Comparison of ENCODE assay signal across 20 cellular contexts in the genomic region with DNA sequence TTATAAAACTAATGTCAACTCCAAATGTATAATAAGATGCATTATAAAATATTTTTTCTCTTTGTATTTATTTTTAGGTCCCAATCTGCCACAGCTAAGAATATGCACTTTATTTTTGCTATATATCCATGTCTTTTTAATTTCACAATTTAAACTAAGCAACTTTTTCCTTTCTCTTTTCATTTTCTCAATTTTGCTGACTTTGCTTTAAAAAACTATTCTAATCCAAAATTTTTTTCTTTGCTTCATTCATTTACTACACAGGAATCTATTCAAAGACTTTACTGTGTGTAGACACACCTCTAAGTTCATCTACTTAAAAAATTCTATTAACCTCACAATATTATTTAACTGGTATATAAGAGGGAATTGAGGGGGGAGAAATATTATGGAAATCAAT.
DNase-seq lines count a peak whose midpoint lies in the region; ATAC-seq, FAIRE-seq and TF ChIP-seq lines count a peak whose summit lies in the region.
"Had no signal": no experiment of that assay in that cellular context is flagged by ENCODE, and none has a peak within 500 bp of the region (broad histone marks: within the 10 kb centered on the region; RNA-seq: fewer than 3 reads in every experiment).

No MANE protein-coding gene starts in this region.

- H3K36me3 ChIP-seq in K562 (ENCODE audit: control insufficient read depth, insufficient read depth, low read length): no peaks in the 10 kb centered on the region
- H3K36me3 ChIP-seq: BLaER1 treated with 17β-estradiol and CSF1 and Interleukin-3, amounts not matched to agents 10 nM and 100 nM had no signal

- no peak overlapping the region for H3K4me2 ChIP-seq in A549
- no peak overlapping the region for H3K4me2 ChIP-seq in K562 (ENCODE audit: insufficient read depth, low read length)
- H3K4me2 ChIP-seq: BLaER1 treated with 17β-estradiol and CSF1 and Interleukin-3, amounts not matched to agents 10 nM and 100 nM had no signal

- H3K4me3 ChIP-seq in A549 (no peak overlapping the region), K562 (no peak overlapping the region)
- H3K4me3 ChIP-seq: BLaER1 treated with 17β-estradiol and CSF1 and Interleukin-3, amounts not matched to agents 10 nM and 100 nM had no signal

- CTCF ChIA-PET in A549 (lab: Yijun Ruan, JAX) (no interaction called here), K562 (lab: Yijun Ruan, JAX; ENCODE audit: low intra/inter-chr PET ratio) (no interaction called here)

- FAIRE-seq in A549 (lab: Jason Lieb, UNC) (no peak), G401.6 (lab: Jason Lieb, UNC) (peak; percentile 21), K562 (lab: Jason Lieb, UNC) (no peak)
- FAIRE-seq: A204.1, GM12891 had no signal

- H2AFZ ChIP-seq in K562 (ENCODE audit: low read depth, low read length): no peak overlapping the region

- TF ChIP-seq EP300 in A549 (IDR thresholded peaks at IDR 0.05): no peak
- no peak for TF ChIP-seq EP300 in K562 (IDR thresholded peaks at IDR 0.05; ENCODE audit: low read length)

- intact Hi-C loops in K562 (cut with micrococcal nuclease): no loop called here

- in situ Hi-C loops in K562 (cut with MboI): no loop called here

- no peaks in the 10 kb centered on the region for H3K9me1 ChIP-seq in K562 (ENCODE audit: control insufficient read depth, insufficient read depth, low read length)

- ATAC-seq in A549 (no peak), K562 (no peak), GM19035 (IDR thresholded peaks at IDR 0.05; ENCODE audit: unreplicated experiment) (no peak)
- ATAC-seq: CD8-positive, alpha-beta T cell had no signal

- DNase-seq in A549 (ENCODE audit: low read depth in 1 of 2, low spot score in 1 of 2): no peak
- no peak for DNase-seq in K562 (ENCODE audit: extremely low read depth in 1 of 4, low spot score in 3 of 4)
- no peak for DNase-seq in DMS53 treated with DMSO at 0.1 percent for 48 hours (lab: John Stamatoyannopoulos, UW; ENCODE audit: unreplicated experiment)
- DNase-seq in NCI-H2029 (lab: John Stamatoyannopoulos, UW): no peak
- DNase-seq: 8988T; AML-193; Caco-2; Calu3; CD4-positive, alpha-beta T cell; CD8-positive, alpha-beta T cell; DMS79; DND-41; EL; GF-D8 had no signal

- H3K4me1 ChIP-seq in A549 (no peaks in the 10 kb centered on the region), K562 (replicated peaks in 1 of 2; ENCODE audit: control insufficient read depth in 2 of 2, insufficient read depth in 2 of 2, low read length in 2 of 2) (no peaks in the 10 kb centered on the region)
- H3K4me1 ChIP-seq: BLaER1 treated with 17β-estradiol and CSF1 and Interleukin-3, amounts not matched to agents 10 nM and 100 nM; Caco-2 had no signal

- H3K27me3 ChIP-seq in K562 (ENCODE audit: control insufficient read depth in 2 of 2, insufficient read depth in 2 of 2, low read length in 2 of 2): no peaks in the 10 kb centered on the region
- H3K27me3 ChIP-seq: BLaER1 treated with 17β-estradiol and CSF1 and Interleukin-3, amounts not matched to agents 10 nM and 100 nM had no signal

- TF ChIP-seq CTCF in A549 (IDR thresholded peaks at IDR 0.05) (no peak), K562 (IDR thresholded peaks at IDR 0.05 in 2 of 3, conservative IDR thresholded peaks at IDR 0.05 in 1 of 3; ENCODE audit: insufficient read depth in 2 of 3, low read depth in 1 of 3, low read length in 3 of 3) (no peak)

- H3K79me2 ChIP-seq in K562 (ENCODE audit: control insufficient read depth, insufficient read depth, low read length): no peaks in the 10 kb centered on the region

- H3K9me3 ChIP-seq in A549 (no peaks in the 10 kb centered on the region), K562 (replicated peaks; ENCODE audit: control insufficient read depth, insufficient read depth, low read depth, low read length) (no peaks in the 10 kb centered on the region)
- H3K9me3 ChIP-seq: BLaER1 treated with 17β-estradiol and CSF1 and Interleukin-3, amounts not matched to agents 10 nM and 100 nM; Caco-2 had no signal

- H3K9ac ChIP-seq in K562 (ENCODE audit: insufficient read depth in 1 of 2, low read depth in 2 of 2, low read length in 2 of 2): no peak overlapping the region
- H3K9ac ChIP-seq: BLaER1 treated with 17β-estradiol and CSF1 and Interleukin-3, amounts not matched to agents 10 nM and 100 nM had no signal

- BruUV-seq in K562 (replicated peaks; lab: Mats Ljungman, UMichigan): no TSS peak

- no peak for TF ChIP-seq POLR2A in A549 (IDR thresholded peaks at IDR 0.05; ENCODE audit: low read length)
- no peak for TF ChIP-seq POLR2A in K562 (conservative IDR thresholded peaks at IDR 0.05)

- no peak overlapping the region for H3K27ac ChIP-seq in A549
- no peak overlapping the region for H3K27ac ChIP-seq in K562 (ENCODE audit: extremely low read depth, low read depth, low read length)
- H3K27ac ChIP-seq: BLaER1 treated with 17β-estradiol and CSF1 and Interleukin-3, amounts not matched to agents 10 nM and 100 nM; C4-2B had no signal

- POLR2A ChIA-PET in A549 (lab: Yijun Ruan, JAX): no interaction called here
- POLR2A ChIA-PET in K562 (lab: Yijun Ruan, JAX): no interaction called here

- no peaks in the 10 kb centered on the region for H4K20me1 ChIP-seq in K562 (replicated peaks; ENCODE audit: control insufficient read depth, insufficient read depth, low read length)
- H4K20me1 ChIP-seq: BLaER1 treated with 17β-estradiol and CSF1 and Interleukin-3, amounts not matched to agents 10 nM and 100 nM had no signal

- TF ChIP-seq RAD21 in A549 (conservative IDR thresholded peaks at IDR 0.05 in 1 of 2, IDR thresholded peaks at IDR 0.05 in 1 of 2): no peak
- no peak for TF ChIP-seq RAD21 in K562 (CRISPR knock-in tag; conservative IDR thresholded peaks at IDR 0.05 in 1 of 2, IDR thresholded peaks at IDR 0.05 in 1 of 2)

TF ChIP-seq in A549, 52 proteins besides CTCF, POLR2A, EP300 and RAD21:
- TF ChIP-seq MAFK (IDR thresholded peaks at IDR 0.05; ENCODE audit: partially characterized antibody): peak; percentile 80
- TF ChIP-seq KDM5A (IDR thresholded peaks at IDR 0.05): no peak
- no peak for TF ChIP-seq HOXA7 (CRISPR knock-in tag; IDR thresholded peaks at IDR 0.05)
- TF ChIP-seq POLR2AphosphoS2 (conservative IDR thresholded peaks at IDR 0.05; ENCODE audit: low read length): no peak
- TF ChIP-seq SREBF2 (IDR thresholded peaks at IDR 0.05): no peak
- no peak for TF ChIP-seq JUN (IDR thresholded peaks at IDR 0.05)

TF ChIP-seq in K562, 482 proteins besides CTCF, POLR2A, EP300 and RAD21:
- no peak for TF ChIP-seq U2AF2 (optimal IDR thresholded peaks at IDR 0.05; ENCODE audit: low read depth, low read length)
- peak; percentile 69 for TF ChIP-seq MAFK (IDR thresholded peaks at IDR 0.05; ENCODE audit: low read length)
- no peak for TF ChIP-seq NFE2 (IDR thresholded peaks at IDR 0.05; ENCODE audit: low read depth)
- TF ChIP-seq MAFF (IDR thresholded peaks at IDR 0.05; ENCODE audit: low read length): peak; percentile 77
- TF ChIP-seq C11orf30 (IDR thresholded peaks at IDR 0.05; ENCODE audit: low read depth): peak; percentile 73
- no peak for TF ChIP-seq MTA1 (IDR thresholded peaks at IDR 0.05; ENCODE audit: borderline replicate concordance)
- no peak for TF ChIP-seq CXXC5 (CRISPR knock-in tag; IDR thresholded peaks at IDR 0.05)
- TF ChIP-seq, protein P1, sequence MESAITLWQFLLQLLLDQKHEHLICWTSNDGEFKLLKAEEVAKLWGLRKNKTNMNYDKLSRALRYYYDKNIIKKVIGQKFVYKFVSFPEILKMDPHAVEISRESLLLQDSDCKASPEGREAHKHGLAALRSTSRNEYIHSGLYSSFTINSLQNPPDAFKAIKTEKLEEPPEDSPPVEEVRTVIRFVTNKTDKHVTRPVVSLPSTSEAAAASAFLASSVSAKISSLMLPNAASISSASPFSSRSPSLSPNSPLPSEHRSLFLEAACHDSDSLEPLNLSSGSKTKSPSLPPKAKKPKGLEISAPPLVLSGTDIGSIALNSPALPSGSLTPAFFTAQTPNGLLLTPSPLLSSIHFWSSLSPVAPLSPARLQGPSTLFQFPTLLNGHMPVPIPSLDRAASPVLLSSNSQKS (CRISPR knock-in tag; IDR thresholded peaks at IDR 0.05): no peak
- no peak for TF ChIP-seq ASH1L (IDR thresholded peaks at IDR 0.05; ENCODE audit: borderline replicate concordance, low read depth, partially characterized antibody)
- TF ChIP-seq THRAP3 (IDR thresholded peaks at IDR 0.05; ENCODE audit: borderline replicate concordance): no peak
- TF ChIP-seq KLF16 (IDR thresholded peaks at IDR 0.05): no peak
- TF ChIP-seq FUS (optimal IDR thresholded peaks at IDR 0.05; ENCODE audit: low read depth, low read length): no peak
- TF ChIP-seq ZNF316 (IDR thresholded peaks at IDR 0.05): peak; percentile 91
